9 cellular contexts compared by ENCODE assay signal in the genomic region with DNA sequence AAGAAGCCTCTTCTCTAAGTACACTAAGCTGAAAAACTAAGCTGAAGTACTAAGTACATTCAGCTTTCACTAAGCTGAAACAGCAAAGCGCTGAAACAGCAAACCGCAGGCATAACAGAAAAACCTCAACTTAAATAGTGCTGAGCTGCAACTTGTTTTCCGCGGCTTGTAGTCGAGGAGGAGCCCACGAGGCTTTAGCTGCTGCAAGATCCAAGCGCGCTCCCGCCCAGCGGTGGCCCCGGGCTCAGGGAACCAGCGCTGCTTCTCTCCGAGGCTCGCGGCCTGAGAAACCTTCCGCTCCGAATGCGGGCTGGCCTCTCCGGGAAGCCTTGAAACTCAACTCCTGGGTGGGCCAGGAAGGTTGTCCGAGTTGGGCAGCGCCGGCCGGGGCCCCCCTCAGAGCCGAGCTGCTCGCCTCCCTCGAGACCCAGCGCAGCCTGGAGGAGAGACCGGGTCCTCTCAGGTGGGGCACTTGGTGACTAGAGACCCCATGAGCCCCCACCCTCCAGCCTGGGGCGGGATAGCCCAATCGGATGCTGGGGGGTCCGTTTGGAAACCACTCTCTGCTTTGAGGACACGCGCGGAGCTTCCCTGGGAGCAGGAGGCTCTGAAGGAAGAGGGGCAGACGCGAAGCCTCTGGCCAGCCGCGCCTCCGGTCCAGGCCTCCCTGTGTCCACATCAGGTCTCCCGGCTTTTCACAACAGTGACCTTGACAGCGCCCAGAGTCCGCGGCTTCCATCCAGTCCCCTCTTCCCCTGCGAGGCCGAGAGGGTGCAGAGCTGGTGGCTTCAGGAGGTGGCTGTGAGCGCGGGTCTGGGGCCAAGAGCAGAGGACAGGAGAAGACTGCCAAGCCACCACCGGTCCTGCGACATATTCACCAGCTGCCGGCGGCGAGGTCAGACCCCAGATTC. TPM values are rescaled to one million over a fixed set of nuclear protein-coding genes. Genes with fewer than 3 reads are reported as not detected.
DNase-seq lines count a peak whose midpoint lies in the region; ATAC-seq and TF ChIP-seq lines count a peak whose summit lies in the region.
"Had no signal": no experiment of that assay in that cellular context is flagged by ENCODE, and none has a peak within 500 bp of the region (broad histone marks: within the 10 kb centered on the region; RNA-seq: fewer than 3 reads in every experiment).

No MANE protein-coding gene starts in this region.

- intact Hi-C loops in CD14-positive monocyte (cut with micrococcal nuclease) (no loop called here), psoas muscle (cut with DNase I) (no loop called here)

- H3K36me3 ChIP-seq in fibroblast of lung (ENCODE audit: control insufficient read depth, insufficient read depth, low read length) = no peaks in the 10 kb centered on the region
- H3K36me3 ChIP-seq in psoas muscle (ENCODE audit: insufficient read depth in 1 of 2, low read depth in 1 of 2) = no peaks in the 10 kb centered on the region

- peak; percentile 47 for DNase-seq in CD14-positive monocyte (ENCODE audit: low spot score)
- peak; percentile 79 for DNase-seq in activated CD8-positive, alpha-beta memory T cell treated with anti-CD3 and anti-CD28 coated beads for 24 hours
- DNase-seq in fibroblast of lung (ENCODE audit: low read depth in 2 of 2) = peak; percentile 74 to 82
- peak; percentile 44 to 70 for DNase-seq in psoas muscle
- no peak for DNase-seq in mesothelial cell of epicardium (ENCODE audit: low spot score in 2 of 2, unreplicated experiment in 2 of 2)

- peaks cover 0 to 18% of the 10 kb centered on the region in 2 donors for H3K36me3 Mint-ChIP-seq in CD14-positive monocyte
- H3K36me3 Mint-ChIP-seq in IgD-negative memory B cell = peaks cover 2% of the 10 kb centered on the region
- no peaks in the 10 kb centered on the region for H3K36me3 Mint-ChIP-seq in mesothelial cell of epicardium

- H3K9me3 Mint-ChIP-seq in CD14-positive monocyte (peaks cover 0 to 36% (median 20%) of the 10 kb centered on the region in 7 donors), IgD-negative memory B cell (no peaks in the 10 kb centered on the region), mesothelial cell of epicardium (no peaks in the 10 kb centered on the region)

- no peaks in the 10 kb centered on the region for H3K79me2 ChIP-seq in fibroblast of lung (ENCODE audit: control insufficient read depth, insufficient read depth, low read length)

- H3K4me3 Mint-ChIP-seq in CD14-positive monocyte (peak overlapping the region; percentile 63 to 83), IgD-negative memory B cell (peak overlapping the region; percentile 15 to 91 (median 60)), mesothelial cell of epicardium (no peak overlapping the region)

- H3K4me3 ChIP-seq in fibroblast of lung (replicated peaks in 1 of 4; ENCODE audit: control extremely low read depth in 1 of 4, insufficient read depth in 1 of 4, low read depth in 3 of 4, low read length in 4 of 4) (peak overlapping the region in 2 of 4 experiments; percentile 22 to 27), psoas muscle (peak overlapping the region; percentile 15)

- H3K4me1 ChIP-seq in fibroblast of lung (ENCODE audit: control insufficient read depth, extremely low read depth, insufficient read depth, low read length) (no peaks in the 10 kb centered on the region), psoas muscle (no peaks in the 10 kb centered on the region)

- no peak for TF ChIP-seq CTCF in CD14-positive monocyte (IDR thresholded peaks at IDR 0.05)
- no peak for TF ChIP-seq CTCF in fibroblast of lung (conservative IDR thresholded peaks at IDR 0.05 in 1 of 2, IDR thresholded peaks at IDR 0.05 in 1 of 2; ENCODE audit: low read depth in 1 of 2, low read length in 2 of 2)
- no peak for TF ChIP-seq CTCF in psoas muscle (IDR thresholded peaks at IDR 0.05)
- TF ChIP-seq CTCF in mesothelial cell of epicardium (IDR thresholded peaks at IDR 0.05; ENCODE audit: unreplicated experiment) = no peak

- peaks cover 38% of the 10 kb centered on the region for H3K4me1 Mint-ChIP-seq in CD14-positive monocyte
- H3K4me1 Mint-ChIP-seq in IgD-negative memory B cell = peaks cover 18 to 22% (median 19%) of the 10 kb centered on the region in 3 donors
- H3K4me1 Mint-ChIP-seq in mesothelial cell of epicardium = no peaks in the 10 kb centered on the region

- 8 to 13% (median 9%) methylated on average over 49 to 52 of the region's 52 CpGs for WGBS in psoas muscle, 3 donors

- no peak overlapping the region for H3K27ac Mint-ChIP-seq in CD14-positive monocyte
- H3K27ac Mint-ChIP-seq in IgD-negative memory B cell = no peak overlapping the region
- H3K27ac Mint-ChIP-seq in mesothelial cell of epicardium = no peak overlapping the region

- H3K4me2 ChIP-seq in fibroblast of lung (ENCODE audit: extremely low read depth, insufficient read depth, low read length) = peak overlapping the region; percentile 81

- H3K27me3 ChIP-seq in fibroblast of lung (ENCODE audit: control insufficient read depth, insufficient read depth, low read length) (peaks cover 58% of the 10 kb centered on the region), psoas muscle (ENCODE audit: insufficient read depth in 3 of 3, low read length in 2 of 3) (peaks cover 0 to 93% (median 28%) of the 10 kb centered on the region in 3 donors)

- H3K27ac ChIP-seq in fibroblast of lung (ENCODE audit: insufficient read depth, low read length) (no peak overlapping the region), psoas muscle (no peak overlapping the region)
- H3K27ac ChIP-seq: epithelial cell of prostate had no signal

- ATAC-seq in psoas muscle (peak in 2 of 4 donors; percentile 28 to 29), HG03280 (IDR thresholded peaks at IDR 0.05; ENCODE audit: unreplicated experiment) (no peak), HG02623 (IDR thresholded peaks at IDR 0.05; ENCODE audit: unreplicated experiment) (no peak)

- H3K9ac ChIP-seq in fibroblast of lung (ENCODE audit: insufficient read depth, low read length) = no peak overlapping the region

- H3K27me3 Mint-ChIP-seq in CD14-positive monocyte (ENCODE audit: low read depth in 3 of 3) (peaks cover 84 to 98% (median 96%) of the 10 kb centered on the region in 3 donors), IgD-negative memory B cell (peaks cover 83% of the 10 kb centered on the region), mesothelial cell of epicardium (ENCODE audit: low read depth) (peaks cover 92% of the 10 kb centered on the region)

- H2AFZ ChIP-seq in fibroblast of lung (ENCODE audit: low read length) = no peak overlapping the region

- H3K9me3 ChIP-seq in fibroblast of lung (ENCODE audit: control insufficient read depth, insufficient read depth, low read depth, low read length) (no peaks in the 10 kb centered on the region), psoas muscle (no peaks in the 10 kb centered on the region)

- no peaks in the 10 kb centered on the region for H4K20me1 ChIP-seq in fibroblast of lung (ENCODE audit: control insufficient read depth, extremely low read depth, insufficient read depth, low read length)

RNA-seq across cellular contexts. Expression of gene HLA-E, which starts 38.1 kb away (rescaled TPM):
- polyA plus RNA-seq in CD14-positive monocyte = 100 to 1,000 TPM; 870 to 944 TPM
- polyA plus RNA-seq in IgD-negative memory B cell = 2,343 TPM
- total RNA-seq in fibroblast of lung = 213 and 254 TPM in 2 replicates
- 115 and 183 TPM in 2 replicates for polyA plus RNA-seq in fibroblast of lung
- 135 and 197 TPM in 2 replicates for polyA plus RNA-seq in fibroblast of lung (2012)
- polyA minus RNA-seq in fibroblast of lung (ENCODE audit: low replicate concordance) = 120 and 170 TPM in 2 replicates
- 100 to 1,000 TPM in 1 of 4 donors, 10 to 100 TPM in 3; 85.1 to 152 (median 92.4) TPM for total RNA-seq in psoas muscle
- 100 to 1,000 TPM in 1 of 3 donors, 10 to 100 TPM in 2; 75.2 to 168 (median 98.5) TPM for polyA plus RNA-seq in psoas muscle
- 59.5 to 61.9 TPM (median 61.7 TPM) in 3 replicates for total RNA-seq in mesothelial cell of epicardium

Comparison
In these comparisons a context has a peak if more than half of its experiments do, and no peak if none do; other contexts are left out.
1. DNase-seq: peak in CD14-positive monocyte (single experiment), activated CD8-positive, alpha-beta memory T cell treated with anti-CD3 and anti-CD28 coated beads for 24 hours (single experiment), fibroblast of lung (2 of 2) and psoas muscle (2 of 2); none in mesothelial cell of epicardium (0 of 2).